24 cellular contexts compared by ENCODE assay signal in genomic region chr10:129685271-129685670, GRCh38.
"Had no signal": no experiment of that assay in that cellular context is flagged by ENCODE, and none has a peak within 500 bp of the region (broad histone marks: within the 10 kb centered on the region; RNA-seq: fewer than 3 reads in every experiment).

No MANE protein-coding gene starts in this region.

- H3K27me3 ChIP-seq: colonic mucosa, esophagus squamous epithelium, foreskin keratinocyte, gastroesophageal sphincter, heart left ventricle, hepatocyte had no signal

- H3K27ac Mint-ChIP-seq: dendritic cell treated with granulocyte-macrophage colony-stimulating factor and Interleukin-4, amounts not matched to agents 40 ng/mL and 50 ng/mL, for 4 days; effector memory CD8-positive, alpha-beta T cell; immature natural killer cell had no signal

- ATAC-seq: effector memory CD8-positive, alpha-beta T cell; foreskin keratinocyte; gastroesophageal sphincter; heart left ventricle; left colon; left lobe of liver; lower lobe of right lung had no signal

- H3K27ac ChIP-seq: colonic mucosa, esophagus squamous epithelium, foreskin keratinocyte, gastroesophageal sphincter, heart left ventricle, hepatocyte, left ventricle myocardium inferior, lower lobe of right lung had no signal

- H3K4me2 ChIP-seq: hepatocyte had no signal

- H3K79me2 ChIP-seq: hepatocyte had no signal

- H2AFZ ChIP-seq: hepatocyte had no signal

- DNase-seq: cerebellar nuclear complex; colonic mucosa; cortex of kidney; effector CD8-positive, alpha-beta T cell; effector memory CD8-positive, alpha-beta T cell; esophagus squamous epithelium; foreskin keratinocyte; glutamatergic neuron; heart left ventricle; hypothalamus; immature natural killer cell; islet precursor cell; kidney; kidney glomerular epithelial cell; left colon; left ventricle myocardium inferior; lower lobe of right lung; mesendoderm; midbrain had no signal

- H3K9me3 Mint-ChIP-seq: central memory CD8-positive, alpha-beta T cell; effector memory CD8-positive, alpha-beta T cell; immature natural killer cell had no signal

- H3K36me3 ChIP-seq: colonic mucosa, esophagus squamous epithelium, heart left ventricle, left ventricle myocardium inferior, lower lobe of right lung had no signal

- H3K4me3 Mint-ChIP-seq: central memory CD8-positive, alpha-beta T cell; dendritic cell treated with granulocyte-macrophage colony-stimulating factor and Interleukin-4, amounts not matched to agents 40 ng/mL and 50 ng/mL, for 4 days; effector memory CD8-positive, alpha-beta T cell; immature natural killer cell had no signal

- H3K9me3 ChIP-seq: colonic mucosa, esophagus squamous epithelium, gastroesophageal sphincter, heart left ventricle, left ventricle myocardium inferior, lower lobe of right lung had no signal

- H3K4me1 ChIP-seq: colonic mucosa, foreskin keratinocyte, lower lobe of right lung had no signal

- H3K27me3 Mint-ChIP-seq: central memory CD8-positive, alpha-beta T cell; dendritic cell treated with granulocyte-macrophage colony-stimulating factor and Interleukin-4, amounts not matched to agents 40 ng/mL and 50 ng/mL, for 4 days; effector memory CD8-positive, alpha-beta T cell had no signal

- H3K4me3 ChIP-seq: colonic mucosa, esophagus squamous epithelium, gastroesophageal sphincter, heart left ventricle, hepatocyte, left ventricle myocardium inferior, lower lobe of right lung had no signal
